Comparison of ENCODE assay signal across 3 cellular contexts in genomic region chr3:37519236-37519635, GRCh38.
"Had no signal": no experiment of that assay in that cellular context is flagged by ENCODE, and none has a peak within 500 bp of the region (broad histone marks: within the 10 kb centered on the region; RNA-seq: fewer than 3 reads in every experiment).

No MANE protein-coding gene starts in this region.

- ATAC-seq: GM12878 had no signal

- H3K4me3 ChIP-seq: GM12878 had no signal

- DNase-seq: GDM1, GF-D8 had no signal
